ENCODE assay signal across 1 cellular context in the genomic region with DNA sequence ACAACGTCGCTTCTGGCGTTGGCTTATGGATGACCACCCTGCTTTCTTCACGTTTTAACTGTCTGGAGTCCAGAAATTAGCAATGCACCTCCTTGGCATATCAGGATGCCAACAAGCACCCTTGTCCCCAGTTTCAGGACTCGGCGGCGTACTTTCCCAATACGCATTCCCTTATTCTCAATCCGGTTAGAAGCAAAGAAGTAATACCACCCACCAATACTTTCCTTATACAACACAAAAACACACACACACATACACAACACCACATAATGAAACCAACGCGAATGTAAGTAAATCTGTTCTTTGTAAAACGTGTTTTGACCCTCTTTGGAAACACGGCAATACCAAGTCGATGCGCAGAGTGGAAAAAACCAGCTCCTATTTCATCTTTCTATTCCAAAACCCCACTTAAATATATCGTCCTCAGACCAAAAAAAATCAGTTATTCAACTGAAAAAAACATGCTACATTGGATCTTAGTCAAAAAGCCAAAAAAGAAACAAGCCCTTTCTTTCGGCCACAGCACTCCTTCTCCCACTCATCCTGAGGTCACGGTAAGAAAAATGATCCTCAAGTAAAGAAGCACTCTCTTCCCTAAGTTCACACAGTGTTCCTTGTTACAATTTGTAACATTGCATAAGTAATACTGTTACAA.
A peak's percentile ranks its signal among the peaks of the same experiment; 100 is the strongest.
TF ChIP-seq lines count a peak whose summit lies in the region.

No MANE protein-coding gene starts in this region.

TF ChIP-seq in GM12878, 131 proteins besides CTCF, POLR2A, EP300 and RAD21 (continued from another document and continues in another):
- TF ChIP-seq STAT3 (IDR thresholded peaks at IDR 0.05; ENCODE audit: low read depth, low read length) = peak; percentile 97; the same call in 1 of the 2 replicates
- TF ChIP-seq ZSCAN29 (IDR thresholded peaks at IDR 0.05) = peak; percentile 94
- TF ChIP-seq ZNF622 (IDR thresholded peaks at IDR 0.05) = no peak
- peak; percentile 94 for TF ChIP-seq ZBTB33 (IDR thresholded peaks at IDR 0.05)
- TF ChIP-seq NR2C2 (IDR thresholded peaks at IDR 0.05; ENCODE audit: borderline replicate concordance, control insufficient read depth, insufficient read length, low read depth) = no peak
- TF ChIP-seq BCL3 (IDR thresholded peaks at IDR 0.05; ENCODE audit: borderline replicate concordance, insufficient read depth, low read depth, low read length, poor library complexity, severe bottlenecking) = peak; percentile 87
- peak in 1 of 2 experiments; percentile 47; a peak in 1 of 3 replicates for TF ChIP-seq EGR1 (IDR thresholded peaks at IDR 0.05; ENCODE audit: borderline replicate concordance in 1 of 2, low read depth in 2 of 2, low read length in 2 of 2)
- peak; percentile 96; the same call in 1 of the 2 replicates for TF ChIP-seq STAT1 (conservative IDR thresholded peaks at IDR 0.05)
- peak; percentile 100 for TF ChIP-seq PML (IDR thresholded peaks at IDR 0.05; ENCODE audit: low read length)
- TF ChIP-seq EED (IDR thresholded peaks at IDR 0.05; ENCODE audit: low read depth) = peak; percentile 69
- TF ChIP-seq TCF3 (IDR thresholded peaks at IDR 0.05; ENCODE audit: borderline replicate concordance, insufficient read depth, low read depth, low read length) = peak; percentile 83; the same call in 1 of the 2 replicates
- TF ChIP-seq ETV6 (conservative IDR thresholded peaks at IDR 0.05 in 1 of 2, IDR thresholded peaks at IDR 0.05 in 1 of 2; ENCODE audit: borderline replicate concordance in 1 of 2, low read depth in 1 of 2) = peak in 1 of 2 experiments; percentile 80; a peak in 1 of 4 replicates
- TF ChIP-seq BCLAF1 (IDR thresholded peaks at IDR 0.05) = peak; percentile 72; the same call in 1 of the 2 replicates
- TF ChIP-seq CREM (IDR thresholded peaks at IDR 0.05; ENCODE audit: low read depth) = peak; percentile 86; the same call in 1 of the 2 replicates
- peak in 1 of 2 experiments; percentile 28; a peak in 1 of 4 replicates for TF ChIP-seq SRF (IDR thresholded peaks at IDR 0.05; ENCODE audit: low read depth in 2 of 2, low read length in 2 of 2)
- TF ChIP-seq ASH2L (IDR thresholded peaks at IDR 0.05; ENCODE audit: borderline replicate concordance, low read depth) = no peak
- TF ChIP-seq ZBTB40 (IDR thresholded peaks at IDR 0.05; ENCODE audit: borderline replicate concordance) = no peak
- no peak for TF ChIP-seq SREBF2 (IDR thresholded peaks at IDR 0.05; ENCODE audit: low read length)
- TF ChIP-seq POLR2AphosphoS2 (IDR thresholded peaks at IDR 0.05; ENCODE audit: low read depth, low read length) = peak; percentile 100
- TF ChIP-seq SMC3 (IDR thresholded peaks at IDR 0.05; ENCODE audit: borderline replicate concordance, low read length) = no peak
- no peak for TF ChIP-seq LARP7 (IDR thresholded peaks at IDR 0.05)
- peak; percentile 77 for TF ChIP-seq RELA (IDR thresholded peaks at IDR 0.05; ENCODE audit: borderline replicate concordance, partially characterized antibody)
- TF ChIP-seq POLR2AphosphoS5 (IDR thresholded peaks at IDR 0.05; ENCODE audit: low read length) = peak; percentile 100
- TF ChIP-seq, protein P1, sequence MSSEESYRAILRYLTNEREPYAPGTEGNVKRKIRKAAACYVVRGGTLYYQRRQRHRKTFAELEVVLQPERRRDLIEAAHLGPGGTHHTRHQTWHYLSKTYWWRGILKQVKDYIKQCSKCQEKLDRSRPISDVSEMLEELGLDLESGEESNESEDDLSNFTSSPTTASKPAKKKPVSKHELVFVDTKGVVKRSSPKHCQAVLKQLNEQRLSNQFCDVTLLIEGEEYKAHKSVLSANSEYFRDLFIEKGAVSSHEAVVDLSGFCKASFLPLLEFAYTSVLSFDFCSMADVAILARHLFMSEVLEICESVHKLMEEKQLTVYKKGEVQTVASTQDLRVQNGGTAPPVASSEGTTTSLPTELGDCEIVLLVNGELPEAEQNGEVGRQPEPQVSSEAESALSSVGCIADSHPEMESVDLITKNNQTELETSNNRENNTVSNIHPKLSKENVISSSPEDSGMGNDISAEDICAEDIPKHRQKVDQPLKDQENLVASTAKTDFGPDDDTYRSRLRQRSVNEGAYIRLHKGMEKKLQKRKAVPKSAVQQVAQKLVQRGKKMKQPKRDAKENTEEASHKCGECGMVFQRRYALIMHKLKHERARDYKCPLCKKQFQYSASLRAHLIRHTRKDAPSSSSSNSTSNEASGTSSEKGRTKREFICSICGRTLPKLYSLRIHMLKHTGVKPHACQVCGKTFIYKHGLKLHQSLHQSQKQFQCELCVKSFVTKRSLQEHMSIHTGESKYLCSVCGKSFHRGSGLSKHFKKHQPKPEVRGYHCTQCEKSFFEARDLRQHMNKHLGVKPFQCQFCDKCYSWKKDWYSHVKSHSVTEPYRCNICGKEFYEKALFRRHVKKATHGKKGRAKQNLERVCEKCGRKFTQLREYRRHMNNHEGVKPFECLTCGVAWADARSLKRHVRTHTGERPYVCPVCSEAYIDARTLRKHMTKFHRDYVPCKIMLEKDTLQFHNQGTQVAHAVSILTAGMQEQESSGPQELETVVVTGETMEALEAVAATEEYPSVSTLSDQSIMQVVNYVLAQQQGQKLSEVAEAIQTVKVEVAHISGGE (CRISPR knock-in tag; IDR thresholded peaks at IDR 0.05) = peak; percentile 75
- peak; percentile 92 for TF ChIP-seq TCF12 (IDR thresholded peaks at IDR 0.05; ENCODE audit: low read depth, low read length)
- TF ChIP-seq, protein P2, sequence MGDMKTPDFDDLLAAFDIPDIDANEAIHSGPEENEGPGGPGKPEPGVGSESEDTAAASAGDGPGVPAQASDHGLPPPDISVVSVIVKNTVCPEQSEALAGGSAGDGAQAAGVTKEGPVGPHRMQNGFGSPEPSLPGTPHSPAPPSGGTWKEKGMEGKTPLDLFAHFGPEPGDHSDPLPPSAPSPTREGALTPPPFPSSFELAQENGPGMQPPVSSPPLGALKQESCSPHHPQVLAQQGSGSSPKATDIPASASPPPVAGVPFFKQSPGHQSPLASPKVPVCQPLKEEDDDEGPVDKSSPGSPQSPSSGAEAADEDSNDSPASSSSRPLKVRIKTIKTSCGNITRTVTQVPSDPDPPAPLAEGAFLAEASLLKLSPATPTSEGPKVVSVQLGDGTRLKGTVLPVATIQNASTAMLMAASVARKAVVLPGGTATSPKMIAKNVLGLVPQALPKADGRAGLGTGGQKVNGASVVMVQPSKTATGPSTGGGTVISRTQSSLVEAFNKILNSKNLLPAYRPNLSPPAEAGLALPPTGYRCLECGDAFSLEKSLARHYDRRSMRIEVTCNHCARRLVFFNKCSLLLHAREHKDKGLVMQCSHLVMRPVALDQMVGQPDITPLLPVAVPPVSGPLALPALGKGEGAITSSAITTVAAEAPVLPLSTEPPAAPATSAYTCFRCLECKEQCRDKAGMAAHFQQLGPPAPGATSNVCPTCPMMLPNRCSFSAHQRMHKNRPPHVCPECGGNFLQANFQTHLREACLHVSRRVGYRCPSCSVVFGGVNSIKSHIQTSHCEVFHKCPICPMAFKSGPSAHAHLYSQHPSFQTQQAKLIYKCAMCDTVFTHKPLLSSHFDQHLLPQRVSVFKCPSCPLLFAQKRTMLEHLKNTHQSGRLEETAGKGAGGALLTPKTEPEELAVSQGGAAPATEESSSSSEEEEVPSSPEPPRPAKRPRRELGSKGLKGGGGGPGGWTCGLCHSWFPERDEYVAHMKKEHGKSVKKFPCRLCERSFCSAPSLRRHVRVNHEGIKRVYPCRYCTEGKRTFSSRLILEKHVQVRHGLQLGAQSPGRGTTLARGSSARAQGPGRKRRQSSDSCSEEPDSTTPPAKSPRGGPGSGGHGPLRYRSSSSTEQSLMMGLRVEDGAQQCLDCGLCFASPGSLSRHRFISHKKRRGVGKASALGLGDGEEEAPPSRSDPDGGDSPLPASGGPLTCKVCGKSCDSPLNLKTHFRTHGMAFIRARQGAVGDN (IDR thresholded peaks at IDR 0.05) = peak; percentile 100
- TF ChIP-seq, protein P3, sequence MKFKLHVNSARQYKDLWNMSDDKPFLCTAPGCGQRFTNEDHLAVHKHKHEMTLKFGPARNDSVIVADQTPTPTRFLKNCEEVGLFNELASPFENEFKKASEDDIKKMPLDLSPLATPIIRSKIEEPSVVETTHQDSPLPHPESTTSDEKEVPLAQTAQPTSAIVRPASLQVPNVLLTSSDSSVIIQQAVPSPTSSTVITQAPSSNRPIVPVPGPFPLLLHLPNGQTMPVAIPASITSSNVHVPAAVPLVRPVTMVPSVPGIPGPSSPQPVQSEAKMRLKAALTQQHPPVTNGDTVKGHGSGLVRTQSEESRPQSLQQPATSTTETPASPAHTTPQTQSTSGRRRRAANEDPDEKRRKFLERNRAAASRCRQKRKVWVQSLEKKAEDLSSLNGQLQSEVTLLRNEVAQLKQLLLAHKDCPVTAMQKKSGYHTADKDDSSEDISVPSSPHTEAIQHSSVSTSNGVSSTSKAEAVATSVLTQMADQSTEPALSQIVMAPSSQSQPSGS (IDR thresholded peaks at IDR 0.05; ENCODE audit: low read length) = peak; percentile 100
- peak in 1 of 2 experiments; percentile 69 for TF ChIP-seq BHLHE40 (IDR thresholded peaks at IDR 0.05; ENCODE audit: borderline replicate concordance in 1 of 2, low read depth in 2 of 2, low read length in 1 of 2)
